In genomic region chr9:33233659-33234335, GRCh38 we compare ENCODE assay signal across 9 cellular contexts. TPM values are rescaled to one million over a fixed set of nuclear protein-coding genes. Genes with fewer than 3 reads are reported as not detected.
DNase-seq lines count a peak whose midpoint lies in the region; ATAC-seq and TF ChIP-seq lines count a peak whose summit lies in the region.
"Had no signal": no experiment of that assay in that cellular context is flagged by ENCODE, and none has a peak within 500 bp of the region (broad histone marks: within the 10 kb centered on the region; RNA-seq: fewer than 3 reads in every experiment).

No MANE protein-coding gene starts in this region.

- no peak for TF ChIP-seq CTCF in RWPE1 (conservative IDR thresholded peaks at IDR 0.05; ENCODE audit: low read depth)
- no peak for TF ChIP-seq CTCF in foreskin keratinocyte (conservative IDR thresholded peaks at IDR 0.05)
- no peak for TF ChIP-seq CTCF in endodermal cell (conservative IDR thresholded peaks at IDR 0.05)

- H3K36me3 Mint-ChIP-seq in endodermal cell (ENCODE audit: low read depth) = no peaks in the 10 kb centered on the region

- no peaks in the 10 kb centered on the region for H3K4me1 Mint-ChIP-seq in endodermal cell

- no peak overlapping the region for H3K4me3 ChIP-seq in endodermal cell (ENCODE audit: low read length)

- H3K9me3 Mint-ChIP-seq in endodermal cell = no peaks in the 10 kb centered on the region

- CTCF ChIA-PET in RWPE1 (lab: Yijun Ruan, JAX) = interaction anchor here (0.5 to 1.2 kb wide), 4 partner anchors 14 to 205 kb away, joined by 3 read pairs; no protein-coding TSS in a partner anchor

- H3K27ac Mint-ChIP-seq in endodermal cell = no peak overlapping the region

- POLR2A ChIA-PET in RWPE1 (lab: Yijun Ruan, JAX; ENCODE audit: low non-redundant PET) = interaction anchor here (0.9 kb wide), 1 partner anchor 56 kb away, joined by 3 read pairs; the partner anchor contains the start of gene NFX1

- WGBS in endodermal cell (ENCODE audit: insufficient coverage in 1 of 2, insufficient read length in 1 of 2), 2 experiments = 85% methylated on average over 1 of the region's 1 CpG; no CpG with 5 or more reads in 1 of the 2 experiments

- DNase-seq in stimulated activated CD4-positive, alpha-beta T cell treated with anti-CD3 and anti-CD28 coated beads, Interleukin-1b, Interleukin-23, amount 100 ng/mL, for 48 hours = peak; percentile 10
- DNase-seq in stimulated activated CD4-positive, alpha-beta T cell treated with anti-CD3 and anti-CD28 coated beads, Interleukin-4, amount 100 ng/mL, for 4 hours = no peak
- DNase-seq in RWPE1 (ENCODE audit: low spot score) = peak; percentile 98
- peak; percentile 97 to 99 for DNase-seq in foreskin keratinocyte
- DNase-seq in endodermal cell = no peak
- no peak for DNase-seq in HuH-7 (ENCODE audit: low spot score)
- DNase-seq: trophoblast cell had no signal

- H3K27ac ChIP-seq in RWPE1 (peak overlapping the region; percentile 92), foreskin keratinocyte (peak overlapping the region; percentile 95), endodermal cell (ENCODE audit: low read depth, low read length) (no peak overlapping the region)

- peaks cover 41% of the 10 kb centered on the region for H3K27me3 Mint-ChIP-seq in endodermal cell (ENCODE audit: insufficient read depth)

- H3K9ac ChIP-seq in endodermal cell (ENCODE audit: extremely low read depth, low read length, poor library complexity, severe bottlenecking) = no peak overlapping the region

- peak; percentile 85 for ATAC-seq in foreskin keratinocyte
- no peak for ATAC-seq in HG03135 (IDR thresholded peaks at IDR 0.05; ENCODE audit: unreplicated experiment)
- ATAC-seq in HG02763 (IDR thresholded peaks at IDR 0.05; ENCODE audit: unreplicated experiment) = no peak

- no peaks in the 10 kb centered on the region for H3K27me3 ChIP-seq in foreskin keratinocyte
- peaks cover 52% of the 10 kb centered on the region for H3K27me3 ChIP-seq in endodermal cell (ENCODE audit: control insufficient read depth, insufficient read depth, low read length, poor library complexity, severe bottlenecking)

- H3K9me3 ChIP-seq in endodermal cell (ENCODE audit: control insufficient read depth, low read length) = no peaks in the 10 kb centered on the region

- H3K4me1 ChIP-seq in foreskin keratinocyte = peaks cover 36% of the 10 kb centered on the region
- no peaks in the 10 kb centered on the region for H3K4me1 ChIP-seq in endodermal cell (ENCODE audit: control insufficient read depth, insufficient read depth, low read length)

- H3K4me3 Mint-ChIP-seq in endodermal cell = no peak overlapping the region

- H3K36me3 ChIP-seq in endodermal cell (ENCODE audit: control insufficient read depth, insufficient read depth, low read length) = no peaks in the 10 kb centered on the region

RNA-seq across cellular contexts. Expression of gene SPINK4, which starts 6.2 kb away (rescaled TPM):
- total RNA-seq in foreskin keratinocyte (not detected in 2 replicates), endodermal cell (1 to 10 TPM; 1.3 to 1.4 TPM)
- polyA plus RNA-seq in foreskin keratinocyte = not detected in 2 replicates
- polyA plus RNA-seq in endodermal cell (2013, experiment 1 of 2) = not detected
- polyA plus RNA-seq in endodermal cell (2013, experiment 2 of 2) = not detected

RNA-seq across cellular contexts. Expression of gene BAG1, which starts 30.7 kb away (rescaled TPM):
- total RNA-seq in foreskin keratinocyte (29.6 and 33.5 TPM in 2 replicates), endodermal cell (10 to 100 TPM; 38.7 to 39.9 TPM)
- 32.5 and 40.6 TPM in 2 replicates for polyA plus RNA-seq in foreskin keratinocyte
- 41.7 TPM for polyA plus RNA-seq in endodermal cell (2013, experiment 1 of 2)
- polyA plus RNA-seq in endodermal cell (2013, experiment 2 of 2) = 38.9 TPM

RNA-seq across cellular contexts. Expression of gene CHMP5, which starts 31.1 kb away (rescaled TPM):
- total RNA-seq in foreskin keratinocyte (86.7 and 94.8 TPM in 2 replicates), endodermal cell (10 to 100 TPM; 62.9 to 80.2 TPM)
- 77.4 and 77.7 TPM in 2 replicates for polyA plus RNA-seq in foreskin keratinocyte
- polyA plus RNA-seq in endodermal cell (2013, experiment 1 of 2) = 74.3 TPM
- 78.1 TPM for polyA plus RNA-seq in endodermal cell (2013, experiment 2 of 2)

RNA-seq across cellular contexts. Expression of gene NFX1, which starts 56.5 kb away (rescaled TPM):
- total RNA-seq in foreskin keratinocyte (27.5 and 27.9 TPM in 2 replicates), endodermal cell (10 to 100 TPM; 23.1 to 24.0 TPM)
- 9.7 and 11.8 TPM in 2 replicates for polyA plus RNA-seq in foreskin keratinocyte
- polyA plus RNA-seq in endodermal cell (2013, experiment 1 of 2) = 20.8 TPM
- 19.0 TPM for polyA plus RNA-seq in endodermal cell (2013, experiment 2 of 2)

Comparison
In these comparisons a context has a peak if more than half of its experiments do, and no peak if none do; other contexts are left out.
1. DNase-seq: peak in stimulated activated CD4-positive, alpha-beta T cell treated with anti-CD3 and anti-CD28 coated beads, Interleukin-1b, Interleukin-23, amount 100 ng/mL, for 48 hours (single experiment), RWPE1 (single experiment) and foreskin keratinocyte (2 of 2); none in stimulated activated CD4-positive, alpha-beta T cell treated with anti-CD3 and anti-CD28 coated beads, Interleukin-4, amount 100 ng/mL, for 4 hours (0 of 2), endodermal cell (single experiment) and HuH-7 (single experiment).